In genomic region chr2:101063352-101063751, GRCh38 we compare ENCODE assay signal across 16 cellular contexts.
DNase-seq lines count a peak whose midpoint lies in the region; TF ChIP-seq lines count a peak whose summit lies in the region.
"Had no signal": no experiment of that assay in that cellular context is flagged by ENCODE, and none has a peak within 500 bp of the region (broad histone marks: within the 10 kb centered on the region; RNA-seq: fewer than 3 reads in every experiment).

No MANE protein-coding gene starts in this region.

- H3K9me3 Mint-ChIP-seq in osteocyte (ENCODE audit: unreplicated experiment) = no peaks in the 10 kb centered on the region
- H3K9me3 Mint-ChIP-seq: CD8-positive, alpha-beta T cell; dendritic cell treated with granulocyte-macrophage colony-stimulating factor and Interleukin-4, amounts not matched to agents 40 ng/mL and 50 ng/mL, for 4 days; T-cell had no signal

- no peak for TF ChIP-seq EP300 in ovary (IDR thresholded peaks at IDR 0.05)

- H3K4me1 Mint-ChIP-seq in osteocyte (ENCODE audit: unreplicated experiment) = peaks cover 47% of the 10 kb centered on the region
- H3K4me1 Mint-ChIP-seq: T-cell had no signal

- intact Hi-C loops in ovary (cut with DNase I) = no loop called here

- H3K27ac Mint-ChIP-seq in osteocyte (ENCODE audit: unreplicated experiment) = peak overlapping the region; percentile 64
- H3K27ac Mint-ChIP-seq: CD8-positive, alpha-beta T cell; dendritic cell treated with granulocyte-macrophage colony-stimulating factor and Interleukin-4, amounts not matched to agents 40 ng/mL and 50 ng/mL, for 4 days; T-cell had no signal

- TF ChIP-seq CTCF in BJ (IDR thresholded peaks at IDR 0.05; ENCODE audit: insufficient read depth, low read depth, low read length) = no peak
- no peak for TF ChIP-seq CTCF in fibroblast of the aortic adventitia (IDR thresholded peaks at IDR 0.05; ENCODE audit: insufficient read depth, low read length)
- TF ChIP-seq CTCF in osteocyte (IDR thresholded peaks at IDR 0.05) = no peak
- no peak for TF ChIP-seq CTCF in ovary (IDR thresholded peaks at IDR 0.05)

- no peaks in the 10 kb centered on the region for H3K27me3 Mint-ChIP-seq in osteocyte (ENCODE audit: unreplicated experiment)
- H3K27me3 Mint-ChIP-seq: dendritic cell treated with granulocyte-macrophage colony-stimulating factor and Interleukin-4, amounts not matched to agents 40 ng/mL and 50 ng/mL, for 4 days had no signal

- peak; percentile 49 for DNase-seq in BJ (ENCODE audit: low read depth)
- peak; percentile 72 for DNase-seq in SK-MEL-5 (ENCODE audit: low read depth, low spot score)
- DNase-seq in fibroblast of the aortic adventitia (ENCODE audit: low read depth) = peak; percentile 98
- no peak for DNase-seq in osteocyte (ENCODE audit: extremely low spot score, unreplicated experiment)
- no peak for DNase-seq in RKO (ENCODE audit: low spot score)
- DNase-seq in ovary = no peak
- DNase-seq in anterior cingulate cortex (lab: John Stamatoyannopoulos, UW) = no peak
- no peak for DNase-seq in central memory CD4-positive, alpha-beta T cell
- DNase-seq: activated CD4-positive, alpha-beta T cell treated with anti-CD3 and anti-CD28 coated beads for 4 hours; activated gamma-delta T cell; CD8-positive, alpha-beta T cell; NCI-H1048; NCI-H748 treated with DMSO at 0.1 percent for 48 hours; stimulated activated CD4-positive, alpha-beta T cell treated with anti-CD3 and anti-CD28 coated beads, Interleukin-2, amount 100 ng/mL, for 48 hours; T-cell had no signal

- H3K36me3 Mint-ChIP-seq in osteocyte (ENCODE audit: unreplicated experiment) = no peaks in the 10 kb centered on the region
- H3K36me3 Mint-ChIP-seq: CD8-positive, alpha-beta T cell; T-cell had no signal

- no peak overlapping the region for H3K27ac ChIP-seq in ovary

- H3K4me3 ChIP-seq in BJ (ENCODE audit: low read depth, low read length) = no peak overlapping the region
- no peak overlapping the region for H3K4me3 ChIP-seq in fibroblast of the aortic adventitia (ENCODE audit: low read depth, low read length)
- no peak overlapping the region for H3K4me3 ChIP-seq in ovary

- TF ChIP-seq POLR2A in ovary (IDR thresholded peaks at IDR 0.05) = no peak

- CTCF ChIA-PET in BJ (lab: Yijun Ruan, JAX) = interaction anchor here (1.3 kb wide), 1 partner anchor 18 kb away, joined by 4 read pairs; no protein-coding TSS in a partner anchor

- H3K27me3 ChIP-seq in BJ (ENCODE audit: control insufficient read depth, insufficient read depth, low read length) (no peaks in the 10 kb centered on the region), ovary (no peaks in the 10 kb centered on the region)

- H3K4me3 Mint-ChIP-seq in osteocyte (ENCODE audit: unreplicated experiment) = no peak overlapping the region
- H3K4me3 Mint-ChIP-seq: CD8-positive, alpha-beta T cell; dendritic cell treated with granulocyte-macrophage colony-stimulating factor and Interleukin-4, amounts not matched to agents 40 ng/mL and 50 ng/mL, for 4 days; T-cell had no signal

- in situ Hi-C loops in SK-MEL-5 (cut with HindIII; ENCODE audit: low pct_unique_long_range_greater_than_20kb, low sequenced_read_pairs) = no loop called here

- peaks cover 1% of the 10 kb centered on the region for H3K4me1 ChIP-seq in ovary (ENCODE audit: insufficient read depth)

- no peaks in the 10 kb centered on the region for H3K9me3 ChIP-seq in ovary

- H3K36me3 ChIP-seq in BJ (ENCODE audit: control insufficient read depth, insufficient read depth, low read length) (no peaks in the 10 kb centered on the region), ovary (no peaks in the 10 kb centered on the region)

- POLR2A ChIA-PET in BJ (lab: Charles Lee) = interaction anchor here (0.6 kb wide), 1 partner anchor 62 kb away, joined by 15 read pairs; no protein-coding TSS in a partner anchor

- 8 to 10% (median 10%) methylated on average over 2 of the region's 2 CpGs for WGBS in ovary, 3 donors

Comparison
In these comparisons a context has a peak if more than half of its experiments do, and no peak if none do; other contexts are left out.
1. DNase-seq: peak in BJ (single experiment), SK-MEL-5 (single experiment) and fibroblast of the aortic adventitia (single experiment); none in osteocyte (single experiment), RKO (single experiment), ovary (0 of 5), anterior cingulate cortex (0 of 58) and central memory CD4-positive, alpha-beta T cell (single experiment).